Comparison of ENCODE assay signal across 11 cellular contexts in the genomic region with DNA sequence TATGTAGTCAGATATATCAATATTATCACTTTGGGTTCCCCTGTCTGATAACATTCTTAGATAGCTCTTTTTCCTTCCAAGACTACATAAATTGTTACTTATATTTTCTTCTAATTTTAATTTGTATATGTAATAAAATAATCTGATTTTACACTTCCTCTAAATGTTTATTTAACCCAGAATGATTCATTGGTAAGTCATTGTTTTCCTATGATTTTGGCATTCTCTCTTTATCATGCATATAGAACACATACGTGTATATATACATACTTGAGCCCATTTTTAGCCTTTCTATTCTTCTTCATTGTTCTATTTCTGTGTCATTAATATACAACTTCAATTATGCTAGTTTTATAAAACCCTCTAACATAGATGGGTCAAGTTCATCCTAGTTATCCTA. TPM values are rescaled to one million over a fixed set of nuclear protein-coding genes. Genes with fewer than 3 reads are reported as not detected.
"Had no signal": no experiment of that assay in that cellular context is flagged by ENCODE, and none has a peak within 500 bp of the region (broad histone marks: within the 10 kb centered on the region; RNA-seq: fewer than 3 reads in every experiment).

No MANE protein-coding gene starts in this region.

- H3K4me1 ChIP-seq: HAP-1 had no signal

- DNase-seq: GM23248, GOT3, H7, HFFc6 had no signal

- H3K4me3 ChIP-seq: GM23248, HAP-1 had no signal

- H3K9ac ChIP-seq: GM23248 had no signal

- H3K27ac ChIP-seq: GM23248, HL-60 had no signal

- H2AFZ ChIP-seq: GM23248 had no signal

- ATAC-seq: HCT116, HepG2 had no signal

- H3K9me3 ChIP-seq: HAP-1 had no signal

- H3K36me3 ChIP-seq: HAP-1 had no signal

- H3K9me3 Mint-ChIP-seq: HFFc6, IgD-negative memory B cell had no signal

- FAIRE-seq: HepG2 had no signal

- H3K27ac Mint-ChIP-seq: HFFc6, IgD-negative memory B cell had no signal

RNA-seq across cellular contexts. Expression of gene SFTPD, which starts 16.6 kb away (rescaled TPM):
- total RNA-seq: GM23248, H4, HepG2, HFFc6, HT1080 had no signal
- polyA plus RNA-seq: HepG2, IgD-negative memory B cell had no signal
